In genomic region chr9:14906000-14906399, GRCh38 we compare ENCODE assay signal across 29 cellular contexts. TPM values are rescaled to one million over a fixed set of nuclear protein-coding genes. Genes with fewer than 3 reads are reported as not detected.
DNase-seq lines count a peak whose midpoint lies in the region; ATAC-seq, FAIRE-seq and TF ChIP-seq lines count a peak whose summit lies in the region.
"Had no signal": no experiment of that assay in that cellular context is flagged by ENCODE, and none has a peak within 500 bp of the region (broad histone marks: within the 10 kb centered on the region; RNA-seq: fewer than 3 reads in every experiment).

No MANE protein-coding gene starts in this region.

- H3K9me3 Mint-ChIP-seq in mesothelial cell of epicardium, result no peaks in the 10 kb centered on the region
- H3K9me3 Mint-ChIP-seq: activated T-helper 1 cell treated with anti-CD3 and anti-CD28 coated beads, Interleukin-12 subunit alpha, Interleukin-12 subunit beta, Interleukin-2, Interleukin-4 antibody, amounts not matched to agents 30 ng/mL and 10 ng/mL and 1 ng/mL, durations not matched to agents 14 hours and 24 hours and 36 hours; natural killer cell had no signal

- no peak overlapping the region for H3K4me3 Mint-ChIP-seq in mesothelial cell of epicardium
- H3K4me3 Mint-ChIP-seq: activated T-helper 1 cell treated with anti-CD3 and anti-CD28 coated beads, Interleukin-12 subunit alpha, Interleukin-12 subunit beta, Interleukin-2, Interleukin-4 antibody, amounts not matched to agents 30 ng/mL and 10 ng/mL and 1 ng/mL, durations not matched to agents 14 hours and 24 hours and 36 hours; natural killer cell; stimulated activated naive B cell treated with anti-CD40 and anti-IgM and Interleukin-4, amounts not matched to agents 10 μg/mL and 1 μg/mL and 100 μg/mL, for 72 hours had no signal

- no peaks in the 10 kb centered on the region for H3K9me3 ChIP-seq in HEK293 (ENCODE audit: control insufficient read depth, insufficient read depth, low read depth, low read length)
- H3K9me3 ChIP-seq in thoracic aorta, result no peaks in the 10 kb centered on the region
- H3K9me3 ChIP-seq in BE2C, result no peaks in the 10 kb centered on the region
- H3K9me3 ChIP-seq: BLaER1 treated with 17β-estradiol and CSF1 and Interleukin-3, amounts not matched to agents 10 nM and 100 nM; gastroesophageal sphincter; prostate gland; suprapubic skin had no signal

- POLR2A ChIA-PET in HEK293 (lab: Yijun Ruan, JAX), result no interaction called here

- peaks cover 70% of the 10 kb centered on the region for H3K4me1 Mint-ChIP-seq in mesothelial cell of epicardium
- H3K4me1 Mint-ChIP-seq: natural killer cell; stimulated activated naive B cell treated with anti-CD40 and anti-IgM and Interleukin-4, amounts not matched to agents 10 μg/mL and 1 μg/mL and 100 μg/mL, for 72 hours had no signal

- DNase-seq in bronchial epithelial cell (ENCODE audit: low read depth) (peak; percentile 6), mesothelial cell of epicardium (ENCODE audit: low spot score in 2 of 2, unreplicated experiment in 2 of 2) (no peak), thoracic aorta (ENCODE audit: low spot score) (no peak), glomerular visceral epithelial cell (ENCODE audit: extremely low spot score) (no peak), BE2C (no peak)
- DNase-seq: activated CD4-positive, alpha-beta T cell treated with anti-CD3 and anti-CD28 coated beads, Interleukin-2, amount 50 U/mL, for 48 hours; activated naive CD4-positive, alpha-beta T cell treated with Interleukin-2 at 50 U/mL for 16 hours; HCEC 1CT; natural killer cell; NCI-H2029; NCI-H2227 treated with DMSO at 0.1 percent for 48 hours; NCI-H526 treated with DMSO at 0.1 percent for 48 hours; occipital lobe; PC-9; SHP77; stimulated activated naive B cell treated with anti-CD40 and anti-IgM and Interleukin-4, amounts not matched to agents 10 μg/mL and 1 μg/mL and 100 μg/mL, for 72 hours had no signal

- H3K36me3 ChIP-seq in HEK293 (ENCODE audit: control insufficient read depth in 2 of 2, insufficient read depth in 1 of 2, low read length in 2 of 2), result no peaks in the 10 kb centered on the region
- H3K36me3 ChIP-seq in bronchial epithelial cell (ENCODE audit: control insufficient read depth, insufficient read depth, low read length), result no peaks in the 10 kb centered on the region
- H3K36me3 ChIP-seq in thoracic aorta, result no peaks in the 10 kb centered on the region
- H3K36me3 ChIP-seq in BE2C, result no peaks in the 10 kb centered on the region
- H3K36me3 ChIP-seq: BLaER1 treated with 17β-estradiol and CSF1 and Interleukin-3, amounts not matched to agents 10 nM and 100 nM; gastroesophageal sphincter; prostate gland; suprapubic skin had no signal

- H3K27ac Mint-ChIP-seq in mesothelial cell of epicardium, result peak overlapping the region; percentile 84
- H3K27ac Mint-ChIP-seq: activated T-helper 1 cell treated with anti-CD3 and anti-CD28 coated beads, Interleukin-12 subunit alpha, Interleukin-12 subunit beta, Interleukin-2, Interleukin-4 antibody, amounts not matched to agents 30 ng/mL and 10 ng/mL and 1 ng/mL, durations not matched to agents 14 hours and 24 hours and 36 hours; natural killer cell; stimulated activated naive B cell treated with anti-CD40 and anti-IgM and Interleukin-4, amounts not matched to agents 10 μg/mL and 1 μg/mL and 100 μg/mL, for 72 hours had no signal

- TF ChIP-seq CTCF in HEK293 (tag by site-specific recombination; IDR thresholded peaks at IDR 0.05) (no peak), bronchial epithelial cell (IDR thresholded peaks at IDR 0.05; ENCODE audit: insufficient read depth, low read length, severe bottlenecking) (no peak), mesothelial cell of epicardium (IDR thresholded peaks at IDR 0.05; ENCODE audit: unreplicated experiment) (no peak), thoracic aorta (IDR thresholded peaks at IDR 0.05) (no peak), BE2C (IDR thresholded peaks at IDR 0.05; ENCODE audit: low read depth, low read length) (no peak)

- ATAC-seq in thoracic aorta (ENCODE audit: insufficient number of reproducible peaks, low FRiP score, low read depth) (no peak), HG02759 (IDR thresholded peaks at IDR 0.05; ENCODE audit: unreplicated experiment) (no peak)
- ATAC-seq: activated CD4-positive, CD25-positive, alpha-beta regulatory T cell treated with anti-CD3 and anti-CD28 coated beads, Interleukin-2, amount 50 U/mL, for 24 hours; gastroesophageal sphincter; GM12878; natural killer cell; stimulated activated naive B cell treated with anti-CD40 and anti-IgM and Interleukin-4, amounts not matched to agents 10 μg/mL and 1 μg/mL and 100 μg/mL, for 72 hours had no signal

- H3K27me3 Mint-ChIP-seq in mesothelial cell of epicardium (ENCODE audit: low read depth), result no peaks in the 10 kb centered on the region
- H3K27me3 Mint-ChIP-seq: stimulated activated naive B cell treated with anti-CD40 and anti-IgM and Interleukin-4, amounts not matched to agents 10 μg/mL and 1 μg/mL and 100 μg/mL, for 72 hours had no signal

- CTCF ChIA-PET in HEK293 (lab: Yijun Ruan, JAX), result no interaction called here

- FAIRE-seq in bronchial epithelial cell (lab: Jason Lieb, UNC), result no peak
- FAIRE-seq: GM12878 had no signal

- H3K36me3 Mint-ChIP-seq in mesothelial cell of epicardium, result no peaks in the 10 kb centered on the region
- H3K36me3 Mint-ChIP-seq: natural killer cell; stimulated activated naive B cell treated with anti-CD40 and anti-IgM and Interleukin-4, amounts not matched to agents 10 μg/mL and 1 μg/mL and 100 μg/mL, for 72 hours had no signal

- peaks cover 26% of the 10 kb centered on the region for H3K4me1 ChIP-seq in HEK293 (ENCODE audit: control insufficient read depth, insufficient read depth, low read length)
- peaks cover 17 to 55% of the 10 kb centered on the region in 2 donors for H3K4me1 ChIP-seq in thoracic aorta (ENCODE audit: control insufficient read depth in 1 of 2, low read depth in 2 of 2)
- H3K4me1 ChIP-seq in BE2C, result peaks cover 6% of the 10 kb centered on the region
- H3K4me1 ChIP-seq: BLaER1 treated with 17β-estradiol and CSF1 and Interleukin-3, amounts not matched to agents 10 nM and 100 nM; prostate gland had no signal

- no peak overlapping the region for H3K27ac ChIP-seq in HEK293 (ENCODE audit: extremely low read depth, low read depth, low read length)
- peak overlapping the region; percentile 70 to 72 for H3K27ac ChIP-seq in thoracic aorta
- H3K27ac ChIP-seq: BLaER1 treated with 17β-estradiol and CSF1 and Interleukin-3, amounts not matched to agents 10 nM and 100 nM; HL-60; PC-9; prostate gland; skin epidermis; suprapubic skin had no signal

- H3K4me3 ChIP-seq in HEK293 (ENCODE audit: low read depth, low read length) (no peak overlapping the region), bronchial epithelial cell (ENCODE audit: low read depth, low read length) (no peak overlapping the region), thoracic aorta (peak overlapping the region; percentile 32), BE2C (ENCODE audit: low read depth, low read length) (no peak overlapping the region)
- H3K4me3 ChIP-seq: BLaER1 treated with 17β-estradiol and CSF1 and Interleukin-3, amounts not matched to agents 10 nM and 100 nM; gastroesophageal sphincter; GM12878; PC-9; prostate gland; skin epidermis; suprapubic skin had no signal

- peaks cover 4% of the 10 kb centered on the region for H3K27me3 ChIP-seq in bronchial epithelial cell (ENCODE audit: control insufficient read depth, insufficient read depth, low read length)
- no peaks in the 10 kb centered on the region for H3K27me3 ChIP-seq in thoracic aorta (replicated peaks; ENCODE audit: insufficient read depth)
- H3K27me3 ChIP-seq in BE2C, result no peaks in the 10 kb centered on the region
- H3K27me3 ChIP-seq: BLaER1 treated with 17β-estradiol and CSF1 and Interleukin-3, amounts not matched to agents 10 nM and 100 nM; gastroesophageal sphincter; suprapubic skin had no signal

TF ChIP-seq in HEK293, 187 proteins besides CTCF, POLR2A, EP300 and RAD21:
- no peak for TF ChIP-seq KLF9 (tag by site-specific recombination; IDR thresholded peaks at IDR 0.05; ENCODE audit: low read depth)
- TF ChIP-seq, protein P1, sequence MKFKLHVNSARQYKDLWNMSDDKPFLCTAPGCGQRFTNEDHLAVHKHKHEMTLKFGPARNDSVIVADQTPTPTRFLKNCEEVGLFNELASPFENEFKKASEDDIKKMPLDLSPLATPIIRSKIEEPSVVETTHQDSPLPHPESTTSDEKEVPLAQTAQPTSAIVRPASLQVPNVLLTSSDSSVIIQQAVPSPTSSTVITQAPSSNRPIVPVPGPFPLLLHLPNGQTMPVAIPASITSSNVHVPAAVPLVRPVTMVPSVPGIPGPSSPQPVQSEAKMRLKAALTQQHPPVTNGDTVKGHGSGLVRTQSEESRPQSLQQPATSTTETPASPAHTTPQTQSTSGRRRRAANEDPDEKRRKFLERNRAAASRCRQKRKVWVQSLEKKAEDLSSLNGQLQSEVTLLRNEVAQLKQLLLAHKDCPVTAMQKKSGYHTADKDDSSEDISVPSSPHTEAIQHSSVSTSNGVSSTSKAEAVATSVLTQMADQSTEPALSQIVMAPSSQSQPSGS (tag by site-specific recombination; IDR thresholded peaks at IDR 0.05; ENCODE audit: low read depth), result peak; percentile 52
- TF ChIP-seq, protein P2, sequence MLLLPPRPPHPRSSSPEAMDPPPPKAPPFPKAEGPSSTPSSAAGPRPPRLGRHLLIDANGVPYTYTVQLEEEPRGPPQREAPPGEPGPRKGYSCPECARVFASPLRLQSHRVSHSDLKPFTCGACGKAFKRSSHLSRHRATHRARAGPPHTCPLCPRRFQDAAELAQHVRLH (tag by site-specific recombination; IDR thresholded peaks at IDR 0.05), result no peak

RNA-seq across cellular contexts. Expression of gene FREM1, which starts 4.2 kb away (rescaled TPM):
- total RNA-seq in bronchial epithelial cell (under 0.01 TPM in 1 of 2 replicates, not detected in the other), mesothelial cell of epicardium (60.5 to 71.4 TPM (median 62.9 TPM) in 3 replicates), thoracic aorta (10 to 100 TPM in 1 of 2 donors, 1 to 10 TPM in 1; 9.9 to 24.8 TPM)
- polyA plus RNA-seq in BE2C (2012; ENCODE audit: insufficient read depth, insufficient read length, low read depth), result 2.1 TPM
- total RNA-seq: activated T-helper 1 cell treated with anti-CD3 and anti-CD28 coated beads, Interleukin-12 subunit alpha, Interleukin-12 subunit beta, Interleukin-2, Interleukin-4 antibody, amounts not matched to agents 30 ng/mL and 10 ng/mL and 1 ng/mL, durations not matched to agents 14 hours and 24 hours and 36 hours; T-helper 2 cell treated with Interferon-gamma antibody and Interleukin-4, amounts not matched to agents 100 ng/mL and 5 ng/mL, for 36 hours had no signal
- polyA plus RNA-seq: AG04450 had no signal

Comparison
In these comparisons a context has a peak if more than half of its experiments do, and no peak if none do; other contexts are left out.
1. RNA of gene FREM1, which starts 4.2 kb away (total RNA-seq): 60.5 to 71.4 TPM in mesothelial cell of epicardium and 9.9 to 24.8 TPM in thoracic aorta; under 0.01 TPM in bronchial epithelial cell; every median in the first group is over 10 times any median in the second.